ENCODE assay signal across 17 cellular contexts in genomic region chr16:4698321-4699029, GRCh38. TPM values are rescaled to one million over a fixed set of nuclear protein-coding genes. Genes with fewer than 3 reads are reported as not detected.
DNase-seq lines count a peak whose midpoint lies in the region; ATAC-seq, FAIRE-seq and TF ChIP-seq lines count a peak whose summit lies in the region.
"Had no signal": no experiment of that assay in that cellular context is flagged by ENCODE, and none has a peak within 500 bp of the region (broad histone marks: within the 10 kb centered on the region; RNA-seq: fewer than 3 reads in every experiment).

No MANE protein-coding gene starts in this region.

- H3K36me3 ChIP-seq in cardiac muscle cell (peaks cover 37% of the 10 kb centered on the region), left ventricle myocardium inferior (peaks cover 68% of the 10 kb centered on the region), GM12878 (ENCODE audit: control insufficient read depth in 2 of 2, insufficient read depth in 2 of 2, low read length in 1 of 2) (peaks cover 10 to 42% of the 10 kb centered on the region in 2 experiments; a peak in 3 of 4 replicates), HepG2 (replicated peaks in 1 of 2; ENCODE audit: control insufficient read depth in 1 of 2, insufficient read depth in 2 of 2, low read length in 2 of 2) (peaks cover 29 to 55% of the 10 kb centered on the region in 2 experiments)

- H4K20me1 ChIP-seq in GM12878 (ENCODE audit: control insufficient read depth, insufficient read depth): no peaks in the 10 kb centered on the region
- no peaks in the 10 kb centered on the region for H4K20me1 ChIP-seq in HepG2 (ENCODE audit: insufficient read depth, low read length)

- FAIRE-seq in GM12878 (lab: Jason Lieb, UNC) (no peak), HepG2 (lab: Jason Lieb, UNC) (no peak)
- FAIRE-seq: A549, RCC 7860 had no signal

- in situ Hi-C loops in GM12878 (cut with MboI): no loop called here
- in situ Hi-C loops in HepG2 (cut with HindIII; ENCODE audit: extremely low pct_ligation_motif_present, low pct_unique_long_range_greater_than_20kb): no loop called here

- RAD21 ChIA-PET in GM12878 (lab: Charles Lee; ENCODE audit: unreplicated experiment): no interaction called here

- no peak for TF ChIP-seq RAD21 in GM12878 (IDR thresholded peaks at IDR 0.05; ENCODE audit: insufficient read depth, low read depth, low read length)
- no peak for TF ChIP-seq RAD21 in HepG2 (CRISPR knock-in tag; IDR thresholded peaks at IDR 0.05)

- H3K79me2 ChIP-seq in GM12878 (ENCODE audit: control insufficient read depth, insufficient read depth, low read length): peaks cover 11% of the 10 kb centered on the region
- H3K79me2 ChIP-seq in HepG2 (ENCODE audit: insufficient read depth, low read length): peaks cover 3% of the 10 kb centered on the region

- H3K4me3 ChIP-seq in cardiac muscle cell (no peak overlapping the region), left ventricle myocardium inferior (no peak overlapping the region), GM12878 (no peak overlapping the region), HepG2 (replicated peaks in 1 of 3; ENCODE audit: insufficient read depth in 1 of 3, low read depth in 2 of 3, low read length in 3 of 3) (no peak overlapping the region)
- H3K4me3 ChIP-seq: A549 had no signal

- no TSS peak for BruUV-seq in GM12878 (replicated peaks; lab: Mats Ljungman, UMichigan)
- BruUV-seq in HepG2 (replicated peaks; lab: Mats Ljungman, UMichigan): no TSS peak

- intact Hi-C loops in left ventricle myocardium inferior (cut with micrococcal nuclease) (no loop called here), GM12878 (cut with micrococcal nuclease; ENCODE audit: unreplicated experiment) (no loop called here), HepG2 (cut with micrococcal nuclease; ENCODE audit: unreplicated experiment) (no loop called here)

- H3K9me3 ChIP-seq in cardiac muscle cell (ENCODE audit: low read depth) (no peaks in the 10 kb centered on the region), left ventricle myocardium inferior (replicated peaks) (no peaks in the 10 kb centered on the region), GM12878 (replicated peaks; ENCODE audit: control insufficient read depth, insufficient read depth, low read length) (no peaks in the 10 kb centered on the region), HepG2 (ENCODE audit: low read length) (no peaks in the 10 kb centered on the region)
- H3K9me3 ChIP-seq: A549 had no signal

- H2AFZ ChIP-seq in GM12878 (ENCODE audit: control insufficient read depth, low read depth, low read length): no peak overlapping the region
- H2AFZ ChIP-seq in HepG2 (ENCODE audit: low read length): no peak overlapping the region

- no peak overlapping the region for H3K9ac ChIP-seq in GM12878 (ENCODE audit: control insufficient read depth, insufficient read depth, low read length)
- H3K9ac ChIP-seq in HepG2 (ENCODE audit: insufficient read depth, low read depth, low read length): no peak overlapping the region

- TF ChIP-seq POLR2A in GM12878 (IDR thresholded peaks at IDR 0.05; ENCODE audit: low read depth, low read length): no peak; the same call in none of the 2 replicates
- no peak for TF ChIP-seq POLR2A in HepG2 (IDR thresholded peaks at IDR 0.05; ENCODE audit: insufficient read depth in 1 of 2, low read depth in 2 of 2, low read length in 2 of 2)

- H3K27me3 ChIP-seq in cardiac muscle cell (no peaks in the 10 kb centered on the region), left ventricle myocardium inferior (ENCODE audit: low read depth) (no peaks in the 10 kb centered on the region), GM12878 (replicated peaks in 1 of 2; ENCODE audit: control insufficient read depth in 2 of 2, insufficient read depth in 2 of 2, low read length in 1 of 2) (no peaks in the 10 kb centered on the region), HepG2 (ENCODE audit: control insufficient read depth in 1 of 2, insufficient read depth in 2 of 2, low read length in 2 of 2) (no peaks in the 10 kb centered on the region)

- POLR2A ChIA-PET in GM12878 (lab: Charles Lee) (no interaction called here), HepG2 (lab: Yijun Ruan, JAX) (interaction anchor here (1.4 kb wide), 1 partner anchor 70 kb away, joined by 3 read pairs; no protein-coding TSS in a partner anchor)

- 93% methylated on average over 32 of the region's 35 CpGs for WGBS in GM12878 (ENCODE audit: insufficient coverage, insufficient replicate concordance, low lambda C conversion rate, missing lambda C conversion rate)
- WGBS in HepG2 (ENCODE audit: low lambda C conversion rate): 100% methylated on average over 1 of the region's 35 CpGs

- H3K4me1 ChIP-seq in cardiac muscle cell (ENCODE audit: low read depth) (no peaks in the 10 kb centered on the region), left ventricle myocardium inferior (peaks cover 47% of the 10 kb centered on the region), GM12878 (ENCODE audit: control insufficient read depth, insufficient read depth, low read length) (peaks cover 5% of the 10 kb centered on the region; the same call in 1 of the 2 replicates), HepG2 (ENCODE audit: insufficient read depth, low read length) (peaks cover 42% of the 10 kb centered on the region)

- H3K27ac ChIP-seq in cardiac muscle cell: peak overlapping the region; percentile 65
- no peak overlapping the region for H3K27ac ChIP-seq in left ventricle myocardium inferior (replicated peaks)
- no peak overlapping the region for H3K27ac ChIP-seq in GM12878 (ENCODE audit: control insufficient read depth, insufficient read depth)
- no peak overlapping the region for H3K27ac ChIP-seq in HepG2 (ENCODE audit: extremely low read length, insufficient read depth, low read length)
- H3K27ac ChIP-seq: A549 had no signal

- SMC1A ChIA-PET in GM12878 (lab: Charles Lee; ENCODE audit: uncharacterized antibody, unreplicated experiment): no interaction called here

- no peak for DNase-seq in cardiac muscle cell (ENCODE audit: low read depth in 1 of 2, low spot score in 1 of 2)
- no peak for DNase-seq in left ventricle myocardium inferior
- no peak for DNase-seq in GM12878 (ENCODE audit: low read depth, low spot score)
- DNase-seq in HepG2 (ENCODE audit: low spot score): no peak
- no peak for DNase-seq in AG20443 (ENCODE audit: low spot score)
- no peak for DNase-seq in COR-L47 (lab: John Stamatoyannopoulos, UW)
- DNase-seq in germinal center (ENCODE audit: low spot score): no peak
- no peak for DNase-seq in NCI-H774 (lab: John Stamatoyannopoulos, UW)
- DNase-seq: HCEC 1CT, NCI-H1105 treated with DMSO at 0.1 percent for 48 hours, NCI-H187, NCI-H345, NCI-H526 treated with DMSO at 0.1 percent for 48 hours, SIG-M5 had no signal

- TF ChIP-seq CTCF in cardiac muscle cell (IDR thresholded peaks at IDR 0.05; ENCODE audit: low read depth, low read length) (no peak), left ventricle myocardium inferior (IDR thresholded peaks at IDR 0.05; ENCODE audit: borderline replicate concordance) (no peak), GM12878 (IDR thresholded peaks at IDR 0.05 in 2 of 3, conservative IDR thresholded peaks at IDR 0.05 in 1 of 3; ENCODE audit: control insufficient read depth in 2 of 3, extremely low read depth in 1 of 3, insufficient read depth in 1 of 3, low read depth in 3 of 3, low read length in 3 of 3) (no peak), HepG2 (CRISPR knock-in tag; IDR thresholded peaks at IDR 0.05) (no peak)

- ATAC-seq in GM12878 (no peak), HepG2 (no peak)
- ATAC-seq: A549 had no signal

- H3K4me2 ChIP-seq in GM12878 (ENCODE audit: control insufficient read depth, insufficient read depth) (no peak overlapping the region), HepG2 (ENCODE audit: low read depth, low read length) (no peak overlapping the region)
- H3K4me2 ChIP-seq: A549 had no signal

- TF ChIP-seq EP300 in GM12878 (IDR thresholded peaks at IDR 0.05; ENCODE audit: borderline replicate concordance in 1 of 2, control insufficient read depth in 1 of 2, low read depth in 2 of 2, low read length in 2 of 2) (no peak), HepG2 (IDR thresholded peaks at IDR 0.05; ENCODE audit: low read depth in 2 of 2, low read length in 2 of 2) (no peak), HepG2 (CRISPR knock-in tag; IDR thresholded peaks at IDR 0.05; ENCODE audit: borderline replicate concordance) (no peak)

- CTCF ChIA-PET in GM12878 (lab: Yijun Ruan, JAX): no interaction called here
- CTCF ChIA-PET in HepG2 (lab: Yijun Ruan, JAX; ENCODE audit: low intra/inter-chr PET ratio, low total read pairs): no interaction called here

RNA-seq across cellular contexts. Expression of gene NUDT16L1, which starts 5.1 kb away (rescaled TPM):
- 84.4 and 139 TPM in 2 replicates for total RNA-seq in cardiac muscle cell
- 141 and 157 TPM in 2 replicates for polyA plus RNA-seq in cardiac muscle cell
- 61.9 TPM for total RNA-seq in left ventricle myocardium inferior
- 9.6 and 9.7 TPM in 2 replicates for total RNA-seq in GM12878 (2013; cell fraction: nucleolus; rRNA removed)
- total RNA-seq in GM12878 (2014; rRNA removed): 33.8 and 41.4 TPM in 2 replicates
- 11.5 and 12.6 TPM in 2 replicates for total RNA-seq in GM12878 (2014; rRNA removed; fragmentation: Illumina TruSeq; extraction: Trizol)
- 35.0 and 35.2 TPM in 2 replicates for total RNA-seq in GM12878 (2021)
- 9.6 TPM for polyA plus RNA-seq in GM12878 (2011; ENCODE audit: low read depth)
- 12.1 and 22.7 TPM in 2 replicates for polyA plus RNA-seq in GM12878 (2011; rRNA removed)
- 32.8 and 53.2 TPM in 2 replicates for polyA plus RNA-seq in GM12878 (2011; cell fraction: cytosol; rRNA removed)
- polyA plus RNA-seq in GM12878 (2011; cell fraction: nucleus; rRNA removed): 35.5 and 49.8 TPM in 2 replicates
- 22.2 and 24.6 TPM in 2 replicates for polyA plus RNA-seq in GM12878 (2012)
- 3.0 and 10.6 TPM in 2 replicates for polyA plus RNA-seq in GM12878 (2014; fragmentation: Illumina TruSeq; extraction: Trizol)
- 1 to 10 TPM; 1.4 to 6.4 TPM for polyA plus RNA-seq in GM12878 (2014; fragmentation: Nextera tagmentation; extraction: Ambion mirVana)
- polyA plus RNA-seq in GM12878 (2014; rRNA removed): 36.6 and 41.6 TPM in 2 replicates
- 10 to 100 TPM; 63.7 to 77.7 TPM for polyA plus RNA-seq in GM12878 (2016; fragmentation: Nextera tagmentation; extraction: Ambion mirVana)
- 5.6 and 10.0 TPM in 2 replicates for polyA minus RNA-seq in GM12878 (2011; rRNA and poly(A)+ RNA removed)
- polyA minus RNA-seq in GM12878 (2011; cell fraction: cytosol; rRNA and poly(A)+ RNA removed): 3.9 and 5.0 TPM in 2 replicates
- 8.0 and 11.6 TPM in 2 replicates for polyA minus RNA-seq in GM12878 (2011; cell fraction: nucleus; rRNA and poly(A)+ RNA removed)
- 40.5 and 41.0 TPM in 2 replicates for total RNA-seq in HepG2 (2016; rRNA removed; fragmentation: Illumina TruSeq; extraction: Trizol)
- 10.3 and 11.1 TPM in 2 replicates for total RNA-seq in HepG2 (2016; cell fraction: cytosol; rRNA removed; fragmentation: Illumina TruSeq; extraction: Trizol; ENCODE audit: low read depth)
- total RNA-seq in HepG2 (2016; cell fraction: insoluble cytoplasmic fraction; rRNA removed; fragmentation: Illumina TruSeq; extraction: Trizol): 42.6 and 42.7 TPM in 2 replicates
- 18.6 and 20.4 TPM in 2 replicates for total RNA-seq in HepG2 (2016; cell fraction: membrane; rRNA removed; fragmentation: Illumina TruSeq; extraction: Trizol)
- 16.9 and 17.3 TPM in 2 replicates for total RNA-seq in HepG2 (2016; cell fraction: nucleus; rRNA removed; fragmentation: Illumina TruSeq; extraction: Trizol)
- 28.0 and 28.9 TPM in 2 replicates for polyA plus RNA-seq in HepG2 (2011; rRNA removed)
- 27.9 and 47.5 TPM in 2 replicates for polyA plus RNA-seq in HepG2 (2011; cell fraction: cytosol; rRNA removed)
- 33.3 and 34.9 TPM in 2 replicates for polyA plus RNA-seq in HepG2 (2011; cell fraction: nucleus; rRNA removed)
- polyA plus RNA-seq in HepG2 (2012): 17.6 and 17.9 TPM in 2 replicates
- polyA plus RNA-seq in HepG2 (2016; cell fraction: cytosol; fragmentation: Illumina TruSeq; extraction: Trizol; ENCODE audit: low read depth): 13.1 and 13.9 TPM in 2 replicates
- polyA plus RNA-seq in HepG2 (2016; cell fraction: insoluble cytoplasmic fraction; fragmentation: Illumina TruSeq; extraction: Trizol; ENCODE audit: low read depth): 49.7 and 50.3 TPM in 2 replicates
- polyA plus RNA-seq in HepG2 (2016; cell fraction: membrane; fragmentation: Illumina TruSeq; extraction: Trizol; ENCODE audit: low read depth): 15.2 and 17.7 TPM in 2 replicates
- polyA plus RNA-seq in HepG2 (2016; cell fraction: nucleus; fragmentation: Illumina TruSeq; extraction: Trizol; ENCODE audit: insufficient read depth, low read depth): 32.3 and 35.4 TPM in 2 replicates
- 14.3 and 41.1 TPM in 2 replicates for polyA minus RNA-seq in HepG2 (2011; rRNA and poly(A)+ RNA removed; ENCODE audit: low replicate concordance)
- polyA minus RNA-seq in HepG2 (2011; cell fraction: cytosol; rRNA and poly(A)+ RNA removed): 8.9 and 10.9 TPM in 2 replicates
- polyA minus RNA-seq in HepG2 (2011; cell fraction: nucleus; rRNA and poly(A)+ RNA removed): 10.6 and 11.6 TPM in 2 replicates

RNA-seq across cellular contexts. Expression of gene ANKS3, which starts 35.6 kb away (rescaled TPM):
- total RNA-seq in cardiac muscle cell (38.7 and 40.3 TPM in 2 replicates), left ventricle myocardium inferior (8.7 TPM), GM12878 (2014; rRNA removed) (11.2 and 14.2 TPM in 2 replicates), GM12878 (2014; rRNA removed; fragmentation: Illumina TruSeq; extraction: Trizol) (6.7 and 8.2 TPM in 2 replicates), GM12878 (2021) (12.9 and 13.4 TPM in 2 replicates), HepG2 (2016; rRNA removed; fragmentation: Illumina TruSeq; extraction: Trizol) (6.6 and 15.9 TPM in 2 replicates)
- polyA plus RNA-seq in cardiac muscle cell (35.2 and 37.6 TPM in 2 replicates), GM12878 (2011; rRNA removed) (7.0 and 9.1 TPM in 2 replicates), GM12878 (2014; fragmentation: Illumina TruSeq; extraction: Trizol) (4.3 and 5.0 TPM in 2 replicates), GM12878 (2014; fragmentation: Nextera tagmentation; extraction: Ambion mirVana) (under 1 TPM; 0.29 to 0.52 TPM), GM12878 (2014; rRNA removed) (12.2 and 15.4 TPM in 2 replicates), GM12878 (2016; fragmentation: Nextera tagmentation; extraction: Ambion mirVana) (1 to 10 TPM; 7.7 to 8.8 TPM), HepG2 (2011; rRNA removed) (11.4 and 14.4 TPM in 2 replicates)
- total RNA-seq in GM12878 (2013; cell fraction: nucleolus; rRNA removed): 76.7 and 79.0 TPM in 2 replicates
- 3.7 TPM for polyA plus RNA-seq in GM12878 (2011; ENCODE audit: low read depth)
- polyA plus RNA-seq in GM12878 (2011; cell fraction: cytosol; rRNA removed): 5.9 and 10.5 TPM in 2 replicates
- 41.4 and 52.5 TPM in 2 replicates for polyA plus RNA-seq in GM12878 (2011; cell fraction: nucleus; rRNA removed)
- polyA plus RNA-seq in GM12878 (2012): 7.3 and 7.7 TPM in 2 replicates
- 16.3 and 18.0 TPM in 2 replicates for polyA minus RNA-seq in GM12878 (2011; rRNA and poly(A)+ RNA removed)
- polyA minus RNA-seq in GM12878 (2011; cell fraction: cytosol; rRNA and poly(A)+ RNA removed): 4.5 and 9.0 TPM in 2 replicates
- polyA minus RNA-seq in GM12878 (2011; cell fraction: nucleus; rRNA and poly(A)+ RNA removed): 10.6 and 23.4 TPM in 2 replicates
- total RNA-seq in HepG2 (2016; cell fraction: cytosol; rRNA removed; fragmentation: Illumina TruSeq; extraction: Trizol; ENCODE audit: low read depth): 34.4 and 34.9 TPM in 2 replicates
- total RNA-seq in HepG2 (2016; cell fraction: insoluble cytoplasmic fraction; rRNA removed; fragmentation: Illumina TruSeq; extraction: Trizol): 6.2 and 13.8 TPM in 2 replicates
- 29.2 and 30.9 TPM in 2 replicates for total RNA-seq in HepG2 (2016; cell fraction: membrane; rRNA removed; fragmentation: Illumina TruSeq; extraction: Trizol)
- 17.3 and 17.4 TPM in 2 replicates for total RNA-seq in HepG2 (2016; cell fraction: nucleus; rRNA removed; fragmentation: Illumina TruSeq; extraction: Trizol)
- polyA plus RNA-seq in HepG2 (2011; cell fraction: cytosol; rRNA removed): 5.8 and 7.5 TPM in 2 replicates
- 58.0 and 68.7 TPM in 2 replicates for polyA plus RNA-seq in HepG2 (2011; cell fraction: nucleus; rRNA removed)
- 6.3 and 7.6 TPM in 2 replicates for polyA plus RNA-seq in HepG2 (2012)
- polyA plus RNA-seq in HepG2 (2016; cell fraction: cytosol; fragmentation: Illumina TruSeq; extraction: Trizol; ENCODE audit: low read depth): 2.4 and 2.5 TPM in 2 replicates
- 3.9 and 5.0 TPM in 2 replicates for polyA plus RNA-seq in HepG2 (2016; cell fraction: insoluble cytoplasmic fraction; fragmentation: Illumina TruSeq; extraction: Trizol; ENCODE audit: low read depth)
- polyA plus RNA-seq in HepG2 (2016; cell fraction: membrane; fragmentation: Illumina TruSeq; extraction: Trizol; ENCODE audit: low read depth): 3.0 and 4.2 TPM in 2 replicates
- polyA plus RNA-seq in HepG2 (2016; cell fraction: nucleus; fragmentation: Illumina TruSeq; extraction: Trizol; ENCODE audit: insufficient read depth, low read depth): 32.9 and 37.2 TPM in 2 replicates
- 23.8 and 32.8 TPM in 2 replicates for polyA minus RNA-seq in HepG2 (2011; rRNA and poly(A)+ RNA removed; ENCODE audit: low replicate concordance)
- polyA minus RNA-seq in HepG2 (2011; cell fraction: cytosol; rRNA and poly(A)+ RNA removed): 3.9 and 4.8 TPM in 2 replicates
- 25.6 and 28.0 TPM in 2 replicates for polyA minus RNA-seq in HepG2 (2011; cell fraction: nucleus; rRNA and poly(A)+ RNA removed)

RNA-seq across cellular contexts. Expression of gene DNAAF8, which starts 35.9 kb away (rescaled TPM):
- total RNA-seq in cardiac muscle cell (0.77 and 1.2 TPM in 2 replicates), left ventricle myocardium inferior (0.77 TPM), GM12878 (2014; rRNA removed) (0.22 and 0.56 TPM in 2 replicates), GM12878 (2014; rRNA removed; fragmentation: Illumina TruSeq; extraction: Trizol) (0.09 and 0.22 TPM in 2 replicates), GM12878 (2021) (0.21 and 0.36 TPM in 2 replicates), HepG2 (2016; rRNA removed; fragmentation: Illumina TruSeq; extraction: Trizol) (0.38 and 0.44 TPM in 2 replicates)
- polyA plus RNA-seq in cardiac muscle cell (0.07 and 1.2 TPM in 2 replicates), GM12878 (2011; rRNA removed) (0.03 and 0.22 TPM in 2 replicates), GM12878 (2014; fragmentation: Illumina TruSeq; extraction: Trizol) (0.01 TPM in 1 of 2 replicates, not detected in the other), GM12878 (2014; fragmentation: Nextera tagmentation; extraction: Ambion mirVana) (not detected), GM12878 (2014; rRNA removed) (0.13 and 0.16 TPM in 2 replicates), GM12878 (2016; fragmentation: Nextera tagmentation; extraction: Ambion mirVana) (under 1 TPM; 0.21 to 0.78 TPM), HepG2 (2011; rRNA removed) (0.27 TPM in 1 of 2 replicates, not detected in the other)
- not detected in 2 replicates for total RNA-seq in GM12878 (2013; cell fraction: nucleolus; rRNA removed)
- 0.39 TPM for polyA plus RNA-seq in GM12878 (2011; ENCODE audit: low read depth)
- polyA plus RNA-seq in GM12878 (2011; cell fraction: cytosol; rRNA removed): 0.24 and 0.30 TPM in 2 replicates
- 0.31 and 0.37 TPM in 2 replicates for polyA plus RNA-seq in GM12878 (2011; cell fraction: nucleus; rRNA removed)
- polyA plus RNA-seq in GM12878 (2012): 0.31 and 0.51 TPM in 2 replicates
- 0.07 and 0.57 TPM in 2 replicates for polyA minus RNA-seq in GM12878 (2011; rRNA and poly(A)+ RNA removed)
- polyA minus RNA-seq in GM12878 (2011; cell fraction: cytosol; rRNA and poly(A)+ RNA removed): not detected in 2 replicates
- polyA minus RNA-seq in GM12878 (2011; cell fraction: nucleus; rRNA and poly(A)+ RNA removed): not detected in 2 replicates
- 0.44 and 0.81 TPM in 2 replicates for total RNA-seq in HepG2 (2016; cell fraction: cytosol; rRNA removed; fragmentation: Illumina TruSeq; extraction: Trizol; ENCODE audit: low read depth)
- total RNA-seq in HepG2 (2016; cell fraction: insoluble cytoplasmic fraction; rRNA removed; fragmentation: Illumina TruSeq; extraction: Trizol): 0.15 TPM in 1 of 2 replicates, not detected in the other
- total RNA-seq in HepG2 (2016; cell fraction: membrane; rRNA removed; fragmentation: Illumina TruSeq; extraction: Trizol): 0.14 and 0.65 TPM in 2 replicates
- total RNA-seq in HepG2 (2016; cell fraction: nucleus; rRNA removed; fragmentation: Illumina TruSeq; extraction: Trizol): 0.31 TPM in 1 of 2 replicates, not detected in the other
- 0.03 and 0.16 TPM in 2 replicates for polyA plus RNA-seq in HepG2 (2011; cell fraction: cytosol; rRNA removed)
- not detected in 2 replicates for polyA plus RNA-seq in HepG2 (2011; cell fraction: nucleus; rRNA removed)
- 0.12 and 0.21 TPM in 2 replicates for polyA plus RNA-seq in HepG2 (2012)
- 0.15 and 0.24 TPM in 2 replicates for polyA plus RNA-seq in HepG2 (2016; cell fraction: cytosol; fragmentation: Illumina TruSeq; extraction: Trizol; ENCODE audit: low read depth)
- 0.34 and 0.57 TPM in 2 replicates for polyA plus RNA-seq in HepG2 (2016; cell fraction: insoluble cytoplasmic fraction; fragmentation: Illumina TruSeq; extraction: Trizol; ENCODE audit: low read depth)
- polyA plus RNA-seq in HepG2 (2016; cell fraction: membrane; fragmentation: Illumina TruSeq; extraction: Trizol; ENCODE audit: low read depth): 0.17 and 0.40 TPM in 2 replicates
- not detected in 2 replicates for polyA plus RNA-seq in HepG2 (2016; cell fraction: nucleus; fragmentation: Illumina TruSeq; extraction: Trizol; ENCODE audit: insufficient read depth, low read depth)
- polyA minus RNA-seq in HepG2 (2011; rRNA and poly(A)+ RNA removed; ENCODE audit: low replicate concordance): 0.70 TPM in 1 of 2 replicates, not detected in the other
- polyA minus RNA-seq in HepG2 (2011; cell fraction: cytosol; rRNA and poly(A)+ RNA removed): not detected in 2 replicates
- polyA minus RNA-seq in HepG2 (2011; cell fraction: nucleus; rRNA and poly(A)+ RNA removed): 0.50 TPM in 1 of 2 replicates, not detected in the other
- total RNA-seq: HT1080 had no signal
